2 cellular contexts compared by ENCODE assay signal in genomic region chr5:41200506-41200905, GRCh38.
TF ChIP-seq lines count a peak whose summit lies in the region.

No MANE protein-coding gene starts in this region.

TF ChIP-seq in liver, 16 proteins besides CTCF, POLR2A, EP300 and RAD21 (continued from another document):
- TF ChIP-seq FOXA2 (IDR thresholded peaks at IDR 0.05): peak; percentile 39
- TF ChIP-seq FOXA1 (IDR thresholded peaks at IDR 0.05): peak; percentile 10
- TF ChIP-seq ZBTB33 (IDR thresholded peaks at IDR 0.05): no peak
- TF ChIP-seq ATF3 (IDR thresholded peaks at IDR 0.05): no peak
- TF ChIP-seq SP1 (IDR thresholded peaks at IDR 0.05): peak; percentile 48
- no peak for TF ChIP-seq GABPA (IDR thresholded peaks at IDR 0.05 in 1 of 2, conservative IDR thresholded peaks at IDR 0.05 in 1 of 2)
- peak; percentile 40 to 65 for TF ChIP-seq RXRA (IDR thresholded peaks at IDR 0.05)
- peak; percentile 42 for TF ChIP-seq YY1 (IDR thresholded peaks at IDR 0.05)
- no peak for TF ChIP-seq REST (IDR thresholded peaks at IDR 0.05)
- no peak for TF ChIP-seq HNF4G (IDR thresholded peaks at IDR 0.05)
- TF ChIP-seq TAF1 (conservative IDR thresholded peaks at IDR 0.05): no peak
- TF ChIP-seq JUND (IDR thresholded peaks at IDR 0.05): peak in 1 of 2 donors; percentile 42
- no peak for TF ChIP-seq NR2F2 (IDR thresholded peaks at IDR 0.05)
- TF ChIP-seq MAX (IDR thresholded peaks at IDR 0.05): peak; percentile 31

TF ChIP-seq in HepG2, 621 proteins besides CTCF, POLR2A, EP300 and RAD21:
- TF ChIP-seq E2F5 (CRISPR knock-in tag; conservative IDR thresholded peaks at IDR 0.05) (no peak), ZNF879 (CRISPR knock-in tag; IDR thresholded peaks at IDR 0.05) (no peak), ZMYM4 (CRISPR knock-in tag; IDR thresholded peaks at IDR 0.05) (no peak), BRF2 (CRISPR knock-in tag; IDR thresholded peaks at IDR 0.05) (no peak), HNRNPLL (IDR thresholded peaks at IDR 0.05; ENCODE audit: low read depth, low read length, poor library complexity, severe bottlenecking) (no peak)
